1 cellular context compared by ENCODE assay signal in genomic region chr12:64775147-64775736, GRCh38. TPM values are rescaled to one million over a fixed set of nuclear protein-coding genes. Genes with fewer than 3 reads are reported as not detected.
"Had no signal": no experiment of that assay in that cellular context is flagged by ENCODE, and none has a peak within 500 bp of the region (broad histone marks: within the 10 kb centered on the region; RNA-seq: fewer than 3 reads in every experiment).

No MANE protein-coding gene starts in this region.

RNA-seq across cellular contexts. Expression of gene TBC1D30, which starts 49.2 kb away (rescaled TPM):
- polyA plus RNA-seq: IgD-negative memory B cell had no signal
